1 cellular context compared by ENCODE assay signal in genomic region chr2:237603718-237604362, GRCh38.
TF ChIP-seq lines count a peak whose summit lies in the region.

No MANE protein-coding gene starts in this region.

TF ChIP-seq in H1, 55 proteins besides CTCF, POLR2A, EP300 and RAD21:
- TF ChIP-seq TEAD4 (IDR thresholded peaks at IDR 0.05; ENCODE audit: low read depth, low read length) (0 out of 2 replicates have a peak, but pooled peaks have one; percentile 30), RNF2 (IDR thresholded peaks at IDR 0.05; ENCODE audit: borderline replicate concordance, low read depth, low read length, missing control alignments, poor library complexity, severe bottlenecking) (no peak), EGR1 (IDR thresholded peaks at IDR 0.05; ENCODE audit: borderline replicate concordance, low read depth, low read length) (0 out of 2 replicates have a peak, but pooled peaks have one; percentile 24), JUND (IDR thresholded peaks at IDR 0.05; ENCODE audit: low read length) (no peak), CHD2 (IDR thresholded peaks at IDR 0.05; ENCODE audit: low read length) (no peak), BCL11A (IDR thresholded peaks at IDR 0.05; ENCODE audit: low read depth in 2 of 2, low read length in 2 of 2) (no peak), KDM1A (IDR thresholded peaks at IDR 0.05; ENCODE audit: borderline replicate concordance, low read length) (peak; percentile 41; the same call in 1 of the 2 replicates)
